In genomic region chr4:110196206-110196870, GRCh38 we compare ENCODE assay signal across 8 cellular contexts. TPM values are rescaled to one million over a fixed set of nuclear protein-coding genes. Genes with fewer than 3 reads are reported as not detected.
DNase-seq lines count a peak whose midpoint lies in the region; ATAC-seq, FAIRE-seq and TF ChIP-seq lines count a peak whose summit lies in the region.

No MANE protein-coding gene starts in this region.

- no peaks in the 10 kb centered on the region for H3K9me3 ChIP-seq in endothelial cell of umbilical vein (replicated peaks; ENCODE audit: control insufficient read depth, insufficient read depth, low read length)
- H3K9me3 ChIP-seq in mononuclear cell (ENCODE audit: low read depth, low read length): no peaks in the 10 kb centered on the region

- no peaks in the 10 kb centered on the region for H3K27me3 ChIP-seq in endothelial cell of umbilical vein (ENCODE audit: control insufficient read depth in 2 of 2, insufficient read depth in 2 of 2, low read length in 2 of 2)
- H3K27me3 ChIP-seq in mononuclear cell (ENCODE audit: insufficient read depth, low read length): no peaks in the 10 kb centered on the region

- peaks cover 37% of the 10 kb centered on the region for H3K4me1 Mint-ChIP-seq in activated CD8-positive, alpha-beta memory T cell treated with anti-CD3 and anti-CD28 coated beads, Interleukin-2, amount 10 ng/mL, durations not matched to agents 7 days and 5 days

- no TSS peak for BruUV-seq in endothelial cell of umbilical vein (replicated peaks; lab: Mats Ljungman, UMichigan)

- no peaks in the 10 kb centered on the region for H3K9me1 ChIP-seq in endothelial cell of umbilical vein (replicated peaks; ENCODE audit: control insufficient read depth, extremely low read depth, insufficient read depth, low read length)

- peak overlapping the region; percentile 92 for H3K27ac Mint-ChIP-seq in activated CD8-positive, alpha-beta memory T cell treated with anti-CD3 and anti-CD28 coated beads, Interleukin-2, amount 10 ng/mL, durations not matched to agents 7 days and 5 days

- FAIRE-seq in endothelial cell of umbilical vein (lab: Jason Lieb, UNC): peak; percentile 44

- H3K4me1 ChIP-seq in endothelial cell of umbilical vein (ENCODE audit: control insufficient read depth, extremely low read depth, insufficient read depth, low read length): peaks cover 23% of the 10 kb centered on the region
- peaks cover 24% of the 10 kb centered on the region for H3K4me1 ChIP-seq in mononuclear cell (ENCODE audit: insufficient read depth, low read length)

- dilution Hi-C loops in endothelial cell of umbilical vein (cut with MboI; ENCODE audit: extremely low pct_ligation_motif_present, low sequenced_read_pairs): no loop called here

- peak overlapping the region; percentile 82 for H3K9ac ChIP-seq in endothelial cell of umbilical vein (replicated peaks; ENCODE audit: extremely low read depth, insufficient read depth, low read length)

- TF ChIP-seq CTCF in endothelial cell of umbilical vein (IDR thresholded peaks at IDR 0.05; ENCODE audit: extremely low read depth in 1 of 2, insufficient read depth in 1 of 2, low read depth in 1 of 2, low read length in 2 of 2): no peak

- no peaks in the 10 kb centered on the region for H3K9me3 Mint-ChIP-seq in activated CD8-positive, alpha-beta memory T cell treated with anti-CD3 and anti-CD28 coated beads, Interleukin-2, amount 10 ng/mL, durations not matched to agents 7 days and 5 days (ENCODE audit: low read depth)

- H3K36me3 Mint-ChIP-seq in activated CD8-positive, alpha-beta memory T cell treated with anti-CD3 and anti-CD28 coated beads, Interleukin-2, amount 10 ng/mL, durations not matched to agents 7 days and 5 days: peaks cover 17% of the 10 kb centered on the region

- peak overlapping the region; percentile 98 for H3K4me2 ChIP-seq in endothelial cell of umbilical vein (ENCODE audit: insufficient read depth, low read length)

- peak overlapping the region; percentile 68 for H2AFZ ChIP-seq in endothelial cell of umbilical vein (ENCODE audit: low read depth, low read length)

- DNase-seq in NCI-H2081 (lab: John Stamatoyannopoulos, UW): peak; percentile 21 to 34
- DNase-seq in NCI-H2081 treated with DMSO at 0.1 percent for 48 hours (lab: John Stamatoyannopoulos, UW): no peak
- DNase-seq in NCI-H2227 (lab: John Stamatoyannopoulos, UW; ENCODE audit: unreplicated experiment): peak; percentile 69
- peak; percentile 69 for DNase-seq in activated CD8-positive, alpha-beta memory T cell treated with anti-CD3 and anti-CD28 coated beads, Interleukin-2, amount 10 ng/mL, durations not matched to agents 7 days and 5 days
- peak; percentile 55 for DNase-seq in endothelial cell of umbilical vein (ENCODE audit: low read depth, low spot score)
- peak in 5 of 6 experiments; percentile 34 to 60 (median 54) for DNase-seq in stimulated activated naive CD4-positive, alpha-beta T cell (lab: John Stamatoyannopoulos, UW)

- H3K27me3 Mint-ChIP-seq in activated CD8-positive, alpha-beta memory T cell treated with anti-CD3 and anti-CD28 coated beads, Interleukin-2, amount 10 ng/mL, durations not matched to agents 7 days and 5 days: peaks cover 3% of the 10 kb centered on the region

- peak overlapping the region; percentile 46 for H3K27ac ChIP-seq in endothelial cell of umbilical vein (ENCODE audit: insufficient read depth, low read depth, low read length)

- intact Hi-C loops in endothelial cell of umbilical vein (cut with micrococcal nuclease): loop anchor here (1.0 to 5.0 kb wide), 4 partner anchors 109 to 346 kb away; no protein-coding TSS in a partner anchor

- no peaks in the 10 kb centered on the region for H3K36me3 ChIP-seq in endothelial cell of umbilical vein (ENCODE audit: control insufficient read depth in 2 of 2, extremely low read depth in 1 of 2, insufficient read depth in 2 of 2, low read length in 2 of 2)

- ATAC-seq in HG02763 (IDR thresholded peaks at IDR 0.05; ENCODE audit: unreplicated experiment): peak; percentile 28
- peak; percentile 32 for ATAC-seq in activated CD8-positive, alpha-beta memory T cell treated with anti-CD3 and anti-CD28 coated beads, Interleukin-2, amount 10 ng/mL, durations not matched to agents 7 days and 5 days

- H3K4me3 Mint-ChIP-seq in activated CD8-positive, alpha-beta memory T cell treated with anti-CD3 and anti-CD28 coated beads, Interleukin-2, amount 10 ng/mL, durations not matched to agents 7 days and 5 days: peak overlapping the region; percentile 86

- H4K20me1 ChIP-seq in endothelial cell of umbilical vein (replicated peaks; ENCODE audit: control insufficient read depth, extremely low read depth, insufficient read depth, low read length): no peaks in the 10 kb centered on the region

- peak overlapping the region; percentile 78 to 95 (median 91) for H3K4me3 ChIP-seq in endothelial cell of umbilical vein (replicated peaks in 1 of 3; ENCODE audit: insufficient read depth in 1 of 3, low read depth in 1 of 3, low read length in 3 of 3)
- H3K4me3 ChIP-seq in mononuclear cell (ENCODE audit: low read length): peak overlapping the region; percentile 75

- TF ChIP-seq POLR2A in endothelial cell of umbilical vein (IDR thresholded peaks at IDR 0.05; ENCODE audit: low read depth, low read length): peak; percentile 20

- peaks cover 11% of the 10 kb centered on the region for H3K79me2 ChIP-seq in endothelial cell of umbilical vein (ENCODE audit: control insufficient read depth, insufficient read depth, low read length)

- CTCF ChIA-PET in activated CD8-positive, alpha-beta memory T cell treated with anti-CD3 and anti-CD28 coated beads, Interleukin-2, amount 10 ng/mL, durations not matched to agents 7 days and 5 days (lab: Charles Lee): interaction anchor here (0.8 to 1.3 kb wide), 6 partner anchors 9 to 320 kb away, joined by 3 to 4 read pairs (median 3); no protein-coding TSS in a partner anchor
- CTCF ChIA-PET in endothelial cell of umbilical vein (lab: Charles Lee): interaction anchor here (0.8 to 4.8 kb wide), 3 partner anchors 12 to 146 kb away, joined by 3 to 58 read pairs (median 8); no protein-coding TSS in a partner anchor

- POLR2A ChIA-PET in endothelial cell of umbilical vein (lab: Charles Lee): no interaction called here

TF ChIP-seq in endothelial cell of umbilical vein, 7 proteins besides CTCF, POLR2A, EP300 and RAD21:
- TF ChIP-seq POLR2AphosphoS5 (IDR thresholded peaks at IDR 0.05; ENCODE audit: insufficient read depth, low read depth, low read length) (peak; percentile 12), JUN (IDR thresholded peaks at IDR 0.05; ENCODE audit: borderline replicate concordance, insufficient read depth, insufficient read length, low read depth) (no peak)

RNA-seq across cellular contexts. Expression of gene ELOVL6, which starts 2.1 kb away (rescaled TPM):
- total RNA-seq in activated CD8-positive, alpha-beta memory T cell treated with anti-CD3 and anti-CD28 coated beads, Interleukin-2, amount 10 ng/mL, durations not matched to agents 7 days and 5 days: 10 to 100 TPM; 20.8 to 27.5 TPM
- 21.7 and 26.1 TPM in 2 replicates for total RNA-seq in endothelial cell of umbilical vein
- 6.4 and 6.8 TPM in 2 replicates for polyA plus RNA-seq in endothelial cell of umbilical vein
- polyA plus RNA-seq in endothelial cell of umbilical vein (2011; cell fraction: cytosol; rRNA removed): 10.3 and 11.2 TPM in 2 replicates
- 7.0 and 8.0 TPM in 2 replicates for polyA plus RNA-seq in endothelial cell of umbilical vein (2011; cell fraction: nucleus; rRNA removed)
- polyA plus RNA-seq in endothelial cell of umbilical vein (2012): 7.6 and 12.7 TPM in 2 replicates
- 18.1 and 24.8 TPM in 2 replicates for polyA minus RNA-seq in endothelial cell of umbilical vein
- polyA minus RNA-seq in endothelial cell of umbilical vein (2011; cell fraction: cytosol; rRNA and poly(A)+ RNA removed): 3.1 TPM
- polyA minus RNA-seq in endothelial cell of umbilical vein (2011; cell fraction: nucleus; rRNA and poly(A)+ RNA removed): 6.4 and 12.0 TPM in 2 replicates
- total RNA-seq in mononuclear cell: 1.5 TPM
